ENCODE assay signal across 1 cellular context in genomic region chr10:72276421-72277339, GRCh38.
TF ChIP-seq lines count a peak whose summit lies in the region.

No MANE protein-coding gene starts in this region.

TF ChIP-seq in HepG2, 621 proteins besides CTCF, POLR2A, EP300 and RAD21 (continued from another document and continues in another):
- TF ChIP-seq PHF8 (CRISPR knock-in tag; IDR thresholded peaks at IDR 0.05) (no peak; the same call in none of the 2 replicates), SIX1 (CRISPR knock-in tag; IDR thresholded peaks at IDR 0.05; ENCODE audit: borderline replicate concordance) (peak; percentile 60; the same call in 1 of the 2 replicates), TAF1 (CRISPR knock-in tag; IDR thresholded peaks at IDR 0.05) (peak; percentile 44; the same call in 1 of the 2 replicates), ZNF326 (CRISPR knock-in tag; IDR thresholded peaks at IDR 0.05; ENCODE audit: borderline replicate concordance) (peak; percentile 86), ZNF282 (IDR thresholded peaks at IDR 0.05; ENCODE audit: partially characterized antibody) (no peak), GPBP1L1 (CRISPR knock-in tag; IDR thresholded peaks at IDR 0.05) (no peak), SPEN (CRISPR knock-in tag; IDR thresholded peaks at IDR 0.05; ENCODE audit: low read depth) (peak; percentile 46), ELF3 (CRISPR knock-in tag; IDR thresholded peaks at IDR 0.05) (peak; percentile 80; the same call in 1 of the 2 replicates), ZNF883 (CRISPR knock-in tag; IDR thresholded peaks at IDR 0.05; ENCODE audit: not compliant biosample characterization) (no peak), ZNF567 (CRISPR knock-in tag; IDR thresholded peaks at IDR 0.05; ENCODE audit: borderline replicate concordance) (no peak), ZNF674 (CRISPR knock-in tag; IDR thresholded peaks at IDR 0.05; ENCODE audit: low read depth) (no peak), NCOA5 (CRISPR knock-in tag; IDR thresholded peaks at IDR 0.05) (0 out of 2 replicates have a peak, but pooled peaks have one; percentile 60), NFYB (CRISPR knock-in tag; IDR thresholded peaks at IDR 0.05) (no peak), GABPA (IDR thresholded peaks at IDR 0.05; ENCODE audit: low read depth, low read length) (no peak), GABPA (CRISPR knock-in tag; IDR thresholded peaks at IDR 0.05; ENCODE audit: low read depth) (no peak; the same call in 1 of the 2 replicates), REPIN1 (CRISPR knock-in tag; IDR thresholded peaks at IDR 0.05; ENCODE audit: borderline replicate concordance, low read depth) (0 out of 2 replicates have a peak, but pooled peaks have one; percentile 34), ZNF329 (CRISPR knock-in tag; IDR thresholded peaks at IDR 0.05; ENCODE audit: low read depth) (no peak), ZNF652 (CRISPR knock-in tag; IDR thresholded peaks at IDR 0.05; ENCODE audit: borderline replicate concordance, low read depth) (no peak), KMT2A (CRISPR knock-in tag; IDR thresholded peaks at IDR 0.05) (no peak), ZNF264 (CRISPR knock-in tag; IDR thresholded peaks at IDR 0.05) (peak; percentile 73; the same call in 1 of the 2 replicates), SIN3A (IDR thresholded peaks at IDR 0.05; ENCODE audit: borderline replicate concordance, low read depth, low read length) (0 out of 2 replicates have a peak, but pooled peaks have one; percentile 13), MAFG (CRISPR knock-in tag; IDR thresholded peaks at IDR 0.05) (no peak), IRF1 (CRISPR knock-in tag; IDR thresholded peaks at IDR 0.05; ENCODE audit: low read depth) (no peak), FOXK2 (IDR thresholded peaks at IDR 0.05) (no peak), AGO2 (optimal IDR thresholded peaks at IDR 0.05; ENCODE audit: low read depth, low read length) (no peak), RELA (CRISPR knock-in tag; IDR thresholded peaks at IDR 0.05) (no peak), SMARCE1 (IDR thresholded peaks at IDR 0.05; ENCODE audit: borderline replicate concordance) (no peak), ZNF317 (CRISPR knock-in tag; IDR thresholded peaks at IDR 0.05) (no peak), SP1 (IDR thresholded peaks at IDR 0.05) (no peak), SP1 (CRISPR knock-in tag; IDR thresholded peaks at IDR 0.05) (no peak), ZNF572 (CRISPR knock-in tag; IDR thresholded peaks at IDR 0.05) (no peak), SRSF9 (IDR thresholded peaks at IDR 0.05; ENCODE audit: borderline replicate concordance, insufficient read depth, low read depth, low read length, poor library complexity, severe bottlenecking) (no peak), ETV6 (CRISPR knock-in tag; conservative IDR thresholded peaks at IDR 0.05) (peak; percentile 77), ATAD3A (CRISPR knock-in tag; IDR thresholded peaks at IDR 0.05) (no peak), DDIT3 (CRISPR knock-in tag; IDR thresholded peaks at IDR 0.05) (no peak), MYNN (CRISPR knock-in tag; IDR thresholded peaks at IDR 0.05; ENCODE audit: low read depth) (no peak), ZNF614 (CRISPR knock-in tag; IDR thresholded peaks at IDR 0.05; ENCODE audit: borderline replicate concordance) (no peak), NFE2 (CRISPR knock-in tag; IDR thresholded peaks at IDR 0.05) (no peak), SAP130 (CRISPR knock-in tag; IDR thresholded peaks at IDR 0.05; ENCODE audit: low read depth) (peak; percentile 56), MIER2 (CRISPR knock-in tag; IDR thresholded peaks at IDR 0.05) (no peak), FOXO4 (CRISPR knock-in tag; conservative IDR thresholded peaks at IDR 0.05) (no peak), ZNF703 (CRISPR knock-in tag; IDR thresholded peaks at IDR 0.05; ENCODE audit: borderline replicate concordance) (no peak), ZNF574 (CRISPR knock-in tag; IDR thresholded peaks at IDR 0.05) (peak; percentile 79), ZNF44 (CRISPR knock-in tag; IDR thresholded peaks at IDR 0.05) (no peak), RERE (CRISPR knock-in tag; IDR thresholded peaks at IDR 0.05; ENCODE audit: low read depth) (no peak), SATB2 (CRISPR knock-in tag; IDR thresholded peaks at IDR 0.05) (no peak), ZKSCAN1 (IDR thresholded peaks at IDR 0.05; ENCODE audit: low read length) (no peak), ZNF639 (CRISPR knock-in tag; conservative IDR thresholded peaks at IDR 0.05) (0 out of 2 replicates have a peak, but pooled peaks have one; percentile 16), PHF5A (CRISPR knock-in tag; IDR thresholded peaks at IDR 0.05; ENCODE audit: low read depth, unreplicated experiment) (no peak), ARNTL (CRISPR knock-in tag; IDR thresholded peaks at IDR 0.05) (peak; percentile 30; the same call in 1 of the 2 replicates), NFKB2 (CRISPR knock-in tag; IDR thresholded peaks at IDR 0.05; ENCODE audit: borderline replicate concordance) (no peak), ZBTB38 (CRISPR knock-in tag; IDR thresholded peaks at IDR 0.05) (no peak)
